ENCODE assay signal across 1 cellular context in genomic region chr1:230067441-230067870, GRCh38.
A peak's percentile ranks its signal among the peaks of the same experiment; 100 is the strongest.
TF ChIP-seq lines count a peak whose summit lies in the region.

No MANE protein-coding gene starts in this region.

TF ChIP-seq in HEK293, 187 proteins besides CTCF, POLR2A, EP300 and RAD21 (continued from another document and continues in another):
- TF ChIP-seq ZNF571 (tag by site-specific recombination; IDR thresholded peaks at IDR 0.05) (no peak), SETDB1 (IDR thresholded peaks at IDR 0.05; ENCODE audit: insufficient read length, low read length) (no peak), PRDM10 (tag by site-specific recombination; IDR thresholded peaks at IDR 0.05) (0 out of 2 replicates have a peak, but pooled peaks have one; percentile 25), ZNF302 (tag by site-specific recombination; IDR thresholded peaks at IDR 0.05; ENCODE audit: low read depth) (no peak), ZNF670 (tag by site-specific recombination; IDR thresholded peaks at IDR 0.05; ENCODE audit: low read depth) (no peak), GLIS2 (tag by site-specific recombination; IDR thresholded peaks at IDR 0.05) (no peak), ZNF37A (tag by site-specific recombination; IDR thresholded peaks at IDR 0.05) (no peak), ZNF76 (tag by site-specific recombination; IDR thresholded peaks at IDR 0.05; ENCODE audit: borderline replicate concordance, low read depth) (0 out of 2 replicates have a peak, but pooled peaks have one; percentile 23), ZNF747 (tag by site-specific recombination; IDR thresholded peaks at IDR 0.05) (no peak), KLF7 (tag by site-specific recombination; IDR thresholded peaks at IDR 0.05; ENCODE audit: borderline replicate concordance) (no peak), ZNF175 (tag by site-specific recombination; IDR thresholded peaks at IDR 0.05) (no peak), ELK4 (IDR thresholded peaks at IDR 0.05; ENCODE audit: borderline replicate concordance, low read depth, low read length) (no peak), ZNF174 (tag by site-specific recombination; IDR thresholded peaks at IDR 0.05) (no peak), KLF9 (tag by site-specific recombination; IDR thresholded peaks at IDR 0.05; ENCODE audit: low read depth) (no peak), MZF1 (tag by site-specific recombination; IDR thresholded peaks at IDR 0.05; ENCODE audit: borderline replicate concordance) (no peak), ZBTB8A (tag by site-specific recombination; IDR thresholded peaks at IDR 0.05) (peak; percentile 89), ZNF658 (tag by site-specific recombination; IDR thresholded peaks at IDR 0.05) (no peak), ZFP69B (tag by site-specific recombination; IDR thresholded peaks at IDR 0.05) (no peak), ZBTB1 (tag by site-specific recombination; IDR thresholded peaks at IDR 0.05) (no peak), HOXD13 (CRISPR knock-in tag; IDR thresholded peaks at IDR 0.05; ENCODE audit: borderline replicate concordance) (no peak), ZSCAN5A (tag by site-specific recombination; IDR thresholded peaks at IDR 0.05) (no peak), ZBTB48 (tag by site-specific recombination; IDR thresholded peaks at IDR 0.05) (no peak), ZNF768 (tag by site-specific recombination; IDR thresholded peaks at IDR 0.05) (no peak), ZNF311 (tag by site-specific recombination; IDR thresholded peaks at IDR 0.05; ENCODE audit: borderline replicate concordance) (no peak), ZBTB21 (tag by site-specific recombination; IDR thresholded peaks at IDR 0.05) (no peak), GLI2 (tag by site-specific recombination; IDR thresholded peaks at IDR 0.05; ENCODE audit: borderline replicate concordance, low read depth) (no peak), ZNF155 (tag by site-specific recombination; IDR thresholded peaks at IDR 0.05) (no peak), REPIN1 (tag by site-specific recombination; IDR thresholded peaks at IDR 0.05; ENCODE audit: low read depth) (no peak), ZNF707 (tag by site-specific recombination; IDR thresholded peaks at IDR 0.05) (no peak), ZNF391 (tag by site-specific recombination; IDR thresholded peaks at IDR 0.05; ENCODE audit: borderline replicate concordance, low read depth) (no peak), GFI1B (tag by site-specific recombination; IDR thresholded peaks at IDR 0.05) (no peak), ZNF701 (tag by site-specific recombination; IDR thresholded peaks at IDR 0.05) (no peak), SALL2 (tag by site-specific recombination; IDR thresholded peaks at IDR 0.05; ENCODE audit: borderline replicate concordance) (no peak), ZNF426 (tag by site-specific recombination; IDR thresholded peaks at IDR 0.05) (no peak), FEZF1 (tag by site-specific recombination; IDR thresholded peaks at IDR 0.05) (no peak), YY2 (tag by site-specific recombination; IDR thresholded peaks at IDR 0.05) (no peak), PRDM1 (tag by site-specific recombination; IDR thresholded peaks at IDR 0.05) (peak; percentile 92), SP7 (tag by site-specific recombination; IDR thresholded peaks at IDR 0.05) (0 out of 2 replicates have a peak, but pooled peaks have one; percentile 22), ZBTB26 (tag by site-specific recombination; optimal IDR thresholded peaks at IDR 0.05) (no peak), SP2 (tag by site-specific recombination; IDR thresholded peaks at IDR 0.05) (peak; percentile 33; the same call in 1 of the 2 replicates), PATZ1 (tag by site-specific recombination; IDR thresholded peaks at IDR 0.05) (0 out of 2 replicates have a peak, but pooled peaks have one; percentile 84), ZNF600 (tag by site-specific recombination; IDR thresholded peaks at IDR 0.05) (no peak), SCRT1 (tag by site-specific recombination; IDR thresholded peaks at IDR 0.05; ENCODE audit: borderline replicate concordance) (no peak), ZNF785 (tag by site-specific recombination; IDR thresholded peaks at IDR 0.05) (no peak), ZNF354C (tag by site-specific recombination; IDR thresholded peaks at IDR 0.05; ENCODE audit: borderline replicate concordance, low read depth) (no peak)
- TF ChIP-seq, protein P1, sequence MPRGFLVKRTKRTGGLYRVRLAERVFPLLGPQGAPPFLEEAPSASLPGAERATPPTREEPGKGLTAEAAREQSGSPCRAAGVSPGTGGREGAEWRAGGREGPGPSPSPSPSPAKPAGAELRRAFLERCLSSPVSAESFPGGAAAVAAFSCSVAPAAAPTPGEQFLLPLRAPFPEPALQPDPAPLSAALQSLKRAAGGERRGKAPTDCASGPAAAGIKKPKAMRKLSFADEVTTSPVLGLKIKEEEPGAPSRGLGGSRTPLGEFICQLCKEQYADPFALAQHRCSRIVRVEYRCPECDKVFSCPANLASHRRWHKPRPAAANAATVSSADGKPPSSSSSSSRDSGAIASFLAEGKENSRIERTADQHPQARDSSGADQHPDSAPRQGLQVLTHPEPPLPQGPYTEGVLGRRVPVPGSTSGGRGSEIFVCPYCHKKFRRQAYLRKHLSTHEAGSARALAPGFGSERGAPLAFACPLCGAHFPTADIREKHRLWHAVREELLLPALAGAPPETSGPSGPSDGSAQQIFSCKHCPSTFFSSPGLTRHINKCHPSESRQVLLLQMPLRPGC (tag by site-specific recombination; IDR thresholded peaks at IDR 0.05), result 0 out of 2 replicates have a peak, but pooled peaks have one; percentile 8
- TF ChIP-seq, protein P2, sequence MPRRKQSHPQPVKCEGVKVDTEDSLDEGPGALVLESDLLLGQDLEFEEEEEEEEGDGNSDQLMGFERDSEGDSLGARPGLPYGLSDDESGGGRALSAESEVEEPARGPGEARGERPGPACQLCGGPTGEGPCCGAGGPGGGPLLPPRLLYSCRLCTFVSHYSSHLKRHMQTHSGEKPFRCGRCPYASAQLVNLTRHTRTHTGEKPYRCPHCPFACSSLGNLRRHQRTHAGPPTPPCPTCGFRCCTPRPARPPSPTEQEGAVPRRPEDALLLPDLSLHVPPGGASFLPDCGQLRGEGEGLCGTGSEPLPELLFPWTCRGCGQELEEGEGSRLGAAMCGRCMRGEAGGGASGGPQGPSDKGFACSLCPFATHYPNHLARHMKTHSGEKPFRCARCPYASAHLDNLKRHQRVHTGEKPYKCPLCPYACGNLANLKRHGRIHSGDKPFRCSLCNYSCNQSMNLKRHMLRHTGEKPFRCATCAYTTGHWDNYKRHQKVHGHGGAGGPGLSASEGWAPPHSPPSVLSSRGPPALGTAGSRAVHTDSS (tag by site-specific recombination; IDR thresholded peaks at IDR 0.05), result no peak
- TF ChIP-seq, protein P3, sequence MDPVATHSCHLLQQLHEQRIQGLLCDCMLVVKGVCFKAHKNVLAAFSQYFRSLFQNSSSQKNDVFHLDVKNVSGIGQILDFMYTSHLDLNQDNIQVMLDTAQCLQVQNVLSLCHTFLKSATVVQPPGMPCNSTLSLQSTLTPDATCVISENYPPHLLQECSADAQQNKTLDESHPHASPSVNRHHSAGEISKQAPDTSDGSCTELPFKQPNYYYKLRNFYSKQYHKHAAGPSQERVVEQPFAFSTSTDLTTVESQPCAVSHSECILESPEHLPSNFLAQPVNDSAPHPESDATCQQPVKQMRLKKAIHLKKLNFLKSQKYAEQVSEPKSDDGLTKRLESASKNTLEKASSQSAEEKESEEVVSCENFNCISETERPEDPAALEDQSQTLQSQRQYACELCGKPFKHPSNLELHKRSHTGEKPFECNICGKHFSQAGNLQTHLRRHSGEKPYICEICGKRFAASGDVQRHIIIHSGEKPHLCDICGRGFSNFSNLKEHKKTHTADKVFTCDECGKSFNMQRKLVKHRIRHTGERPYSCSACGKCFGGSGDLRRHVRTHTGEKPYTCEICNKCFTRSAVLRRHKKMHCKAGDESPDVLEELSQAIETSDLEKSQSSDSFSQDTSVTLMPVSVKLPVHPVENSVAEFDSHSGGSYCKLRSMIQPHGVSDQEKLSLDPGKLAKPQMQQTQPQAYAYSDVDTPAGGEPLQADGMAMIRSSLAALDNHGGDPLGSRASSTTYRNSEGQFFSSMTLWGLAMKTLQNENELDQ (tag by site-specific recombination; IDR thresholded peaks at IDR 0.05; ENCODE audit: low read depth), result no peak
- TF ChIP-seq, protein P4, sequence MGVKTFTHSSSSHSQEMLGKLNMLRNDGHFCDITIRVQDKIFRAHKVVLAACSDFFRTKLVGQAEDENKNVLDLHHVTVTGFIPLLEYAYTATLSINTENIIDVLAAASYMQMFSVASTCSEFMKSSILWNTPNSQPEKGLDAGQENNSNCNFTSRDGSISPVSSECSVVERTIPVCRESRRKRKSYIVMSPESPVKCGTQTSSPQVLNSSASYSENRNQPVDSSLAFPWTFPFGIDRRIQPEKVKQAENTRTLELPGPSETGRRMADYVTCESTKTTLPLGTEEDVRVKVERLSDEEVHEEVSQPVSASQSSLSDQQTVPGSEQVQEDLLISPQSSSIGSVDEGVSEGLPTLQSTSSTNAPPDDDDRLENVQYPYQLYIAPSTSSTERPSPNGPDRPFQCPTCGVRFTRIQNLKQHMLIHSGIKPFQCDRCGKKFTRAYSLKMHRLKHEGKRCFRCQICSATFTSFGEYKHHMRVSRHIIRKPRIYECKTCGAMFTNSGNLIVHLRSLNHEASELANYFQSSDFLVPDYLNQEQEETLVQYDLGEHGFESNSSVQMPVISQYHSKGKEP (tag by site-specific recombination; IDR thresholded peaks at IDR 0.05), result no peak
